ENCODE assay signal across 8 cellular contexts in genomic region chr5:36777105-36777757, GRCh38.
A peak's percentile ranks its signal among the peaks of the same experiment; 100 is the strongest.
DNase-seq lines count a peak whose midpoint lies in the region; ATAC-seq and TF ChIP-seq lines count a peak whose summit lies in the region.

No MANE protein-coding gene starts in this region.

- H3K4me3 ChIP-seq in breast epithelium: no peak overlapping the region
- no peak overlapping the region for H3K4me3 ChIP-seq in SK-N-SH (ENCODE audit: low read depth in 2 of 2, low read length in 1 of 2)
- H3K4me3 ChIP-seq in right atrium auricular region: no peak overlapping the region
- H3K4me3 ChIP-seq in MM.1S (ENCODE audit: low read length): no peak overlapping the region

- no peak for TF ChIP-seq EP300 in SK-N-SH (IDR thresholded peaks at IDR 0.05; ENCODE audit: borderline replicate concordance in 1 of 2, low read depth in 1 of 2, low read length in 1 of 2)

- WGBS in SK-N-SH (ENCODE audit: low lambda C conversion rate): under 1% methylated on average over 5 of the region's 5 CpGs

- TF ChIP-seq CTCF in breast epithelium (IDR thresholded peaks at IDR 0.05) (peak in 1 of 3 donors; percentile 20), SK-N-SH (IDR thresholded peaks at IDR 0.05) (peak; percentile 41), right atrium auricular region (IDR thresholded peaks at IDR 0.05) (peak; percentile 32 to 51), type B pancreatic cell (conservative IDR thresholded peaks at IDR 0.05) (peak; percentile 66), MM.1S (IDR thresholded peaks at IDR 0.05; ENCODE audit: low read length) (no peak)

- H3K9ac ChIP-seq in SK-N-SH: no peak overlapping the region
- H3K9ac ChIP-seq in MM.1S (ENCODE audit: low read length): no peak overlapping the region

- H3K36me3 Mint-ChIP-seq in type B pancreatic cell: no peaks in the 10 kb centered on the region
- H3K36me3 Mint-ChIP-seq in activated naive CD8-positive, alpha-beta T cell treated with anti-CD3 and anti-CD28 coated beads, Interleukin-2, amount 50 U/mL, for 24 hours (ENCODE audit: low read depth): no peaks in the 10 kb centered on the region

- H3K9me2 ChIP-seq in SK-N-SH (no peaks in the 10 kb centered on the region), MM.1S (replicated peaks; ENCODE audit: insufficient read depth, low read length) (no peaks in the 10 kb centered on the region)

- in situ Hi-C loops in T47D (cut with HindIII; ENCODE audit: low pct_unique_long_range_greater_than_20kb, low sequenced_read_pairs): no loop called here

- H2AFZ ChIP-seq in SK-N-SH (ENCODE audit: low read depth): no peak overlapping the region
- H2AFZ ChIP-seq in MM.1S (ENCODE audit: low read length): no peak overlapping the region

- H3K27ac Mint-ChIP-seq in type B pancreatic cell: no peak overlapping the region
- no peak overlapping the region for H3K27ac Mint-ChIP-seq in activated naive CD8-positive, alpha-beta T cell treated with anti-CD3 and anti-CD28 coated beads, Interleukin-2, amount 50 U/mL, for 24 hours

- no peaks in the 10 kb centered on the region for H3F3A ChIP-seq in SK-N-SH (replicated peaks; ENCODE audit: insufficient read depth)
- H3F3A ChIP-seq in MM.1S (ENCODE audit: insufficient read depth, low read length): no peaks in the 10 kb centered on the region

- H3K27me3 Mint-ChIP-seq in type B pancreatic cell: no peaks in the 10 kb centered on the region
- H3K27me3 Mint-ChIP-seq in activated naive CD8-positive, alpha-beta T cell treated with anti-CD3 and anti-CD28 coated beads, Interleukin-2, amount 50 U/mL, for 24 hours: peaks cover 13% of the 10 kb centered on the region

- H3K9me3 ChIP-seq in breast epithelium (no peaks in the 10 kb centered on the region), SK-N-SH (no peaks in the 10 kb centered on the region), right atrium auricular region (peaks cover 0 to 5% of the 10 kb centered on the region in 2 donors), MM.1S (replicated peaks; ENCODE audit: insufficient read depth, low read length) (no peaks in the 10 kb centered on the region)

- no peaks in the 10 kb centered on the region for H3K36me3 ChIP-seq in breast epithelium
- H3K36me3 ChIP-seq in SK-N-SH (replicated peaks in 1 of 2; ENCODE audit: control insufficient read depth in 1 of 2, insufficient read depth in 2 of 2, low read length in 1 of 2): no peaks in the 10 kb centered on the region
- H3K36me3 ChIP-seq in right atrium auricular region: no peaks in the 10 kb centered on the region
- H3K36me3 ChIP-seq in MM.1S (replicated peaks; ENCODE audit: insufficient read depth, low read length): no peaks in the 10 kb centered on the region; the same call in 1 of the 2 replicates

- H3K9me3 Mint-ChIP-seq in type B pancreatic cell: peaks cover 12% of the 10 kb centered on the region
- H3K9me3 Mint-ChIP-seq in activated naive CD8-positive, alpha-beta T cell treated with anti-CD3 and anti-CD28 coated beads, Interleukin-2, amount 50 U/mL, for 24 hours: no peaks in the 10 kb centered on the region

- peak; percentile 75 to 78 for DNase-seq in T47D (ENCODE audit: low read depth in 1 of 2, low spot score in 1 of 2)
- DNase-seq in breast epithelium (ENCODE audit: low spot score in 2 of 2): no peak
- peak; percentile 48 for DNase-seq in SK-N-SH
- no peak for DNase-seq in right atrium auricular region (ENCODE audit: low spot score)
- DNase-seq in type B pancreatic cell (ENCODE audit: extremely low spot score, unreplicated experiment): no peak
- DNase-seq in MM.1S: no peak
- DNase-seq in activated naive CD8-positive, alpha-beta T cell treated with anti-CD3 and anti-CD28 coated beads, Interleukin-2, amount 50 U/mL, for 24 hours: no peak

- no peak for TF ChIP-seq POLR2A in breast epithelium (IDR thresholded peaks at IDR 0.05)

- no peak for ATAC-seq in HG02623 (IDR thresholded peaks at IDR 0.05; ENCODE audit: unreplicated experiment)
- no peak for ATAC-seq in activated naive CD8-positive, alpha-beta T cell treated with anti-CD3 and anti-CD28 coated beads, Interleukin-2, amount 50 U/mL, for 24 hours

- peak; percentile 49 for TF ChIP-seq RAD21 in SK-N-SH (IDR thresholded peaks at IDR 0.05; ENCODE audit: low read length)

- H3K27ac ChIP-seq in breast epithelium (no peak overlapping the region), SK-N-SH (ENCODE audit: low read depth in 2 of 2, low read length in 1 of 2) (no peak overlapping the region), right atrium auricular region (no peak overlapping the region), MM.1S (ENCODE audit: low read length) (no peak overlapping the region)

- no peak overlapping the region for H3K4me3 Mint-ChIP-seq in type B pancreatic cell
- H3K4me3 Mint-ChIP-seq in activated naive CD8-positive, alpha-beta T cell treated with anti-CD3 and anti-CD28 coated beads, Interleukin-2, amount 50 U/mL, for 24 hours: no peak overlapping the region

- H3K4me2 ChIP-seq in SK-N-SH (no peak overlapping the region), MM.1S (ENCODE audit: low read depth, low read length) (no peak overlapping the region)

- intact Hi-C loops in breast epithelium (cut with DNase I; ENCODE audit: low total_unique reads): no loop called here

- POLR2A ChIA-PET in SK-N-SH (lab: Yijun Ruan, JAX): interaction anchor here (0.7 kb wide), 1 partner anchor 91 kb away, joined by 4 read pairs; no protein-coding TSS in a partner anchor

- H3K79me2 ChIP-seq in SK-N-SH (ENCODE audit: insufficient read depth) (no peaks in the 10 kb centered on the region), MM.1S (ENCODE audit: low read length) (no peaks in the 10 kb centered on the region)

- CTCF ChIA-PET in SK-N-SH (lab: Yijun Ruan, JAX): interaction anchor here (0.6 to 1.5 kb wide), 6 partner anchors 14 to 93 kb away, joined by 3 to 5 read pairs (median 3); no protein-coding TSS in a partner anchor

- H3K4me1 ChIP-seq in breast epithelium (no peaks in the 10 kb centered on the region), SK-N-SH (ENCODE audit: control insufficient read depth in 1 of 2, insufficient read depth in 2 of 2, low read depth in 1 of 2, low read length in 1 of 2) (no peaks in the 10 kb centered on the region), right atrium auricular region (no peaks in the 10 kb centered on the region), MM.1S (ENCODE audit: low read length) (no peaks in the 10 kb centered on the region)

- H4K20me1 ChIP-seq in SK-N-SH (ENCODE audit: insufficient read depth) (no peaks in the 10 kb centered on the region), MM.1S (ENCODE audit: insufficient read depth, low read length) (no peaks in the 10 kb centered on the region)

- no peaks in the 10 kb centered on the region for H3K27me3 ChIP-seq in breast epithelium
- no peaks in the 10 kb centered on the region; the same call in 1 of the 2 replicates for H3K27me3 ChIP-seq in SK-N-SH (ENCODE audit: insufficient read depth)
- H3K27me3 ChIP-seq in right atrium auricular region: no peaks in the 10 kb centered on the region
- no peaks in the 10 kb centered on the region for H3K27me3 ChIP-seq in MM.1S (replicated peaks; ENCODE audit: insufficient read depth, low read length)

- peaks cover 5% of the 10 kb centered on the region for H3K4me1 Mint-ChIP-seq in type B pancreatic cell (ENCODE audit: unreplicated experiment)
- no peaks in the 10 kb centered on the region for H3K4me1 Mint-ChIP-seq in activated naive CD8-positive, alpha-beta T cell treated with anti-CD3 and anti-CD28 coated beads, Interleukin-2, amount 50 U/mL, for 24 hours

TF ChIP-seq in SK-N-SH, 30 proteins besides CTCF, POLR2A, EP300 and RAD21:
- TF ChIP-seq GATA2 (CRISPR knock-in tag; IDR thresholded peaks at IDR 0.05) (no peak), SMC3 (IDR thresholded peaks at IDR 0.05; ENCODE audit: low read depth, low read length) (peak; percentile 23; the same call in 1 of the 2 replicates), EZH2phosphoT487 (IDR thresholded peaks at IDR 0.05; ENCODE audit: borderline replicate concordance, low read depth) (no peak), GABPA (IDR thresholded peaks at IDR 0.05; ENCODE audit: low read depth) (no peak), FOSL2 (IDR thresholded peaks at IDR 0.05; ENCODE audit: borderline replicate concordance, low read depth) (no peak), USF1 (IDR thresholded peaks at IDR 0.05; ENCODE audit: borderline replicate concordance, low read depth) (no peak), YY1 (IDR thresholded peaks at IDR 0.05; ENCODE audit: low read depth) (no peak), USF2 (IDR thresholded peaks at IDR 0.05; ENCODE audit: borderline replicate concordance, low read depth, low read length) (no peak), TAF1 (IDR thresholded peaks at IDR 0.05; ENCODE audit: borderline replicate concordance, low read depth, low read length) (no peak)

Comparison
In these comparisons a context has a peak if more than half of its experiments do, and no peak if none do; other contexts are left out.
1. DNase-seq: peak in T47D (2 of 2) and SK-N-SH (single experiment); none in breast epithelium (0 of 2), right atrium auricular region (single experiment), type B pancreatic cell (single experiment), MM.1S (single experiment) and activated naive CD8-positive, alpha-beta T cell treated with anti-CD3 and anti-CD28 coated beads, Interleukin-2, amount 50 U/mL, for 24 hours (single experiment).